ENCODE assay signal across 8 cellular contexts in genomic region chr10:87342249-87342703, GRCh38. TPM values are rescaled to one million over a fixed set of nuclear protein-coding genes. Genes with fewer than 3 reads are reported as not detected.
DNase-seq lines count a peak whose midpoint lies in the region; ATAC-seq and TF ChIP-seq lines count a peak whose summit lies in the region.
"Not testable (repeated sequence)": the region's sequence is repeated elsewhere in the genome, so short reads cannot be mapped to it uniquely, and the experiment has no call there.

No MANE protein-coding gene starts in this region.

- in situ Hi-C loops in ACHN (cut with HindIII; ENCODE audit: low pct_ligation_motif_present, low pct_unique_long_range_greater_than_20kb, low sequenced_read_pairs) = not testable (repeated sequence)

- peak overlapping the region; percentile 90 for H3K27ac ChIP-seq in WERI-Rb-1
- peak overlapping the region; percentile 87 to 94 for H3K27ac ChIP-seq in breast epithelium
- H3K27ac ChIP-seq in iPS-20b (ENCODE audit: low read length) = not testable (repeated sequence)

- peak; percentile 16 for TF ChIP-seq POLR2A in breast epithelium (IDR thresholded peaks at IDR 0.05)

- H3K27me3 ChIP-seq in WERI-Rb-1 (ENCODE audit: insufficient read depth, low read depth, severe bottlenecking); breast epithelium; iPS-20b (ENCODE audit: insufficient read depth, low read length); skeletal muscle satellite cell (ENCODE audit: control insufficient read depth, insufficient read depth, low read length): not testable (repeated sequence)

- ATAC-seq in GM18873 (IDR thresholded peaks at IDR 0.05; ENCODE audit: low FRiP score, unreplicated experiment) (peak; percentile 90), HG03108 (IDR thresholded peaks at IDR 0.05; ENCODE audit: unreplicated experiment) (peak; percentile 83)

- DNase-seq in ACHN (peak; percentile 83), NCI-H2171 (lab: John Stamatoyannopoulos, UW) (peak; percentile 32), WERI-Rb-1 (peak; percentile 96), breast epithelium (ENCODE audit: low spot score in 2 of 2) (peak; percentile 85 to 92)

- TF ChIP-seq CTCF in WERI-Rb-1 (IDR thresholded peaks at IDR 0.05; ENCODE audit: low read depth, low read length); breast epithelium (IDR thresholded peaks at IDR 0.05): not testable (repeated sequence)

- H3K9ac ChIP-seq in iPS-20b (ENCODE audit: low read depth, low read length) = not testable (repeated sequence)
- peak overlapping the region; percentile 79 for H3K9ac ChIP-seq in skeletal muscle satellite cell (ENCODE audit: low read depth, low read length)

- intact Hi-C loops in breast epithelium (cut with DNase I; ENCODE audit: low total_unique reads) = not testable (repeated sequence)

- H3K36me3 ChIP-seq in WERI-Rb-1; breast epithelium; iPS-20b (ENCODE audit: insufficient read depth, low read depth, low read length); skeletal muscle satellite cell (ENCODE audit: insufficient read depth, low read length): not testable (repeated sequence)

- H3K4me3 ChIP-seq in WERI-Rb-1 (ENCODE audit: low read depth, low read length) (peak overlapping the region; percentile 59), breast epithelium (peak overlapping the region; percentile 50 to 73 (median 55)), iPS-20b (ENCODE audit: low read length) (peak overlapping the region; percentile 43; the same call in 1 of the 2 replicates), skeletal muscle satellite cell (ENCODE audit: low read length) (peak overlapping the region; percentile 71)

- H3K4me1 ChIP-seq in breast epithelium; iPS-20b (ENCODE audit: insufficient read depth, low read length); skeletal muscle satellite cell (ENCODE audit: control insufficient read depth, insufficient read depth, low read length): not testable (repeated sequence)

- H3K9me3 ChIP-seq in WERI-Rb-1 (ENCODE audit: severe bottlenecking); breast epithelium; iPS-20b (ENCODE audit: insufficient read depth, low read depth, low read length); skeletal muscle satellite cell (replicated peaks; ENCODE audit: low read length): not testable (repeated sequence)

- H3K4me2 ChIP-seq in skeletal muscle satellite cell (ENCODE audit: low read length) = not testable (repeated sequence)

RNA-seq across cellular contexts. Expression of gene NUTM2D, which starts 15.3 kb away (rescaled TPM):
- total RNA-seq in breast epithelium = 1 to 10 TPM; 2.4 to 2.9 (median 2.8) TPM
- total RNA-seq in skeletal muscle satellite cell (2012; rRNA removed) = 0.76 and 1.5 TPM in 2 replicates

Comparison
In these comparisons a context has a peak if more than half of its experiments do, and no peak if none do; other contexts are left out.
1. DNase-seq: peak in every context shown above with its lines; median percentile 96 in WERI-Rb-1; 88 in breast epithelium; 83 in ACHN; 32 in NCI-H2171.